1 cellular context compared by ENCODE assay signal in the genomic region with DNA sequence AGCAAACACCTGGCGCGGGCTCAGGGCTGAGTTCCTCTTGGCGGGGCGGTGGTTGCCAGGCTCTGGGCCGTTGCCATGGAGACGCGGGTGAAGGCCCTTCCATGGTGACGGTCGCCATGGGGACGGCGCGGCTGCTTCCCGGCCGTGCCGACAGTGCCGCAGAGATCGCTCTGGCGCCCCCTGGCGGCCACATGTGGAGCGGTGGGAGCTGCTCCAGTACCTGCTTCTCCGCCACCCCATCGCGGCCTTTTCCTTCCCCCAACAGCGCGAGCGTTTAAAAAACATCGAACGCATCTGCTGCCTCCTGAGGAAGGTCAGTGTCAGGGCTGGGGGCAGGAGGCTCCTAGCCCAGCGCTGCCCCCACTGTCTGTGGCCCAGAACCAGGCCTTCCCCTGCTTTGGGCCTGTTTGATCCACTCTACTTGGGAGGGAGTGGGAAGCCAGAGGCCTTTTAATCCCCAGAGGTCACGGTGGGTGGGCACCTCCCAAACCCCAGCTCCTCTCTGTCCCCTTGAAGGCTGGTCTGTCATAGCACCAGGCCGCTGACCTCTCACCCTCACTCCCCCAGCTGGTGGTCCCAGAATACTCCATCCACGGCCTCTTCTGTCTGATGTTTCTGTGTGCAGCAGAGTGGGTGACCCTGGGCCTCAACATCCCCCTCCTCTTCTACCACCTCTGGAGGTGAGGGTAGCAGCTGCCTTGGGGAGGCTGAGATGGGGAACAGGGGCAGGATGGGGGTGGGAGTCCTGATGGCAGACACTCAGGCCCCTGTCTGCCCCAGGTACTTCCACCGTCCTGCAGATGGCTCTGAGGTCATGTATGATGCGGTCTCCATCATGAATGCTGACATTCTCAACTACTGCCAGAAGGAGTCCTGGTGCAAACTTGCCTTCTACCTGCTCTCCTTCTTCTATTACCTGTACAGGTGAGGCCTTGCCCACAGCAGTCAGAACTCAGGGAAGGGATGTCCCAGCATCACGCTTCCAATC.
TF ChIP-seq lines count a peak whose summit lies in the region.

No MANE protein-coding gene starts in this region.

TF ChIP-seq in WTC11, 78 proteins besides CTCF, POLR2A, EP300 and RAD21 (continued from another document):
- TF ChIP-seq ZSCAN18 (CRISPR knock-in tag; IDR thresholded peaks at IDR 0.05) (no peak), ELF4 (CRISPR knock-in tag; IDR thresholded peaks at IDR 0.05; ENCODE audit: low read depth) (no peak), NFATC4 (CRISPR knock-in tag; IDR thresholded peaks at IDR 0.05) (no peak), JUN (CRISPR knock-in tag; IDR thresholded peaks at IDR 0.05) (no peak)
- TF ChIP-seq, protein P1, sequence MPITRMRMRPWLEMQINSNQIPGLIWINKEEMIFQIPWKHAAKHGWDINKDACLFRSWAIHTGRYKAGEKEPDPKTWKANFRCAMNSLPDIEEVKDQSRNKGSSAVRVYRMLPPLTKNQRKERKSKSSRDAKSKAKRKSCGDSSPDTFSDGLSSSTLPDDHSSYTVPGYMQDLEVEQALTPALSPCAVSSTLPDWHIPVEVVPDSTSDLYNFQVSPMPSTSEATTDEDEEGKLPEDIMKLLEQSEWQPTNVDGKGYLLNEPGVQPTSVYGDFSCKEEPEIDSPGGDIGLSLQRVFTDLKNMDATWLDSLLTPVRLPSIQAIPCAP (CRISPR knock-in tag; IDR thresholded peaks at IDR 0.05) = no peak
- TF ChIP-seq, protein P2, sequence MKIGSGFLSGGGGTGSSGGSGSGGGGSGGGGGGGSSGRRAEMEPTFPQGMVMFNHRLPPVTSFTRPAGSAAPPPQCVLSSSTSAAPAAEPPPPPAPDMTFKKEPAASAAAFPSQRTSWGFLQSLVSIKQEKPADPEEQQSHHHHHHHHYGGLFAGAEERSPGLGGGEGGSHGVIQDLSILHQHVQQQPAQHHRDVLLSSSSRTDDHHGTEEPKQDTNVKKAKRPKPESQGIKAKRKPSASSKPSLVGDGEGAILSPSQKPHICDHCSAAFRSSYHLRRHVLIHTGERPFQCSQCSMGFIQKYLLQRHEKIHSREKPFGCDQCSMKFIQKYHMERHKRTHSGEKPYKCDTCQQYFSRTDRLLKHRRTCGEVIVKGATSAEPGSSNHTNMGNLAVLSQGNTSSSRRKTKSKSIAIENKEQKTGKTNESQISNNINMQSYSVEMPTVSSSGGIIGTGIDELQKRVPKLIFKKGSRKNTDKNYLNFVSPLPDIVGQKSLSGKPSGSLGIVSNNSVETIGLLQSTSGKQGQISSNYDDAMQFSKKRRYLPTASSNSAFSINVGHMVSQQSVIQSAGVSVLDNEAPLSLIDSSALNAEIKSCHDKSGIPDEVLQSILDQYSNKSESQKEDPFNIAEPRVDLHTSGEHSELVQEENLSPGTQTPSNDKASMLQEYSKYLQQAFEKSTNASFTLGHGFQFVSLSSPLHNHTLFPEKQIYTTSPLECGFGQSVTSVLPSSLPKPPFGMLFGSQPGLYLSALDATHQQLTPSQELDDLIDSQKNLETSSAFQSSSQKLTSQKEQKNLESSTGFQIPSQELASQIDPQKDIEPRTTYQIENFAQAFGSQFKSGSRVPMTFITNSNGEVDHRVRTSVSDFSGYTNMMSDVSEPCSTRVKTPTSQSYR (CRISPR knock-in tag; IDR thresholded peaks at IDR 0.05) = 0 out of 2 replicates have a peak, but pooled peaks have one; percentile 65
